Comparison of ENCODE assay signal across 20 cellular contexts in the genomic region with DNA sequence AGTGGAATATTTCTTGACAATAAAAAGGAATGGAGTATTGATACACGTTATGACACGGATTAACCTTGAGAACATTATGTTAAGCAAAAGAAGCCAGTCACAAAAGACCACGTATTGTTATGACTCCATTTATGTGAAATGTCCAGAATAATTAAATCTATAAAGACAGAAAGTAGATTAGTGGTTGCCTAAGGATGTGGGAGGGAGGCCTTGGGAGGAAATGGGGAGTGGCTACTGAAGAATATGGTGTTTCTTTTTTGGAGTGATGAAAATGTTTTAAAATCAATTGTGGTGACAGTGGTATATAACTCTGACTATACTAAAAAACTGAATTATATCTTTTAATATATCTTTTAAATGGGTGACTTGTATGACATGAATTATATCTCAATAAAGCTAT. TPM values are rescaled to one million over a fixed set of nuclear protein-coding genes. Genes with fewer than 3 reads are reported as not detected.
DNase-seq lines count a peak whose midpoint lies in the region; ATAC-seq and TF ChIP-seq lines count a peak whose summit lies in the region.
"Had no signal": no experiment of that assay in that cellular context is flagged by ENCODE, and none has a peak within 500 bp of the region (broad histone marks: within the 10 kb centered on the region; RNA-seq: fewer than 3 reads in every experiment).

No MANE protein-coding gene starts in this region.

- H3K4me1 Mint-ChIP-seq in activated naive CD8-positive, alpha-beta T cell treated with anti-CD3 and anti-CD28 coated beads, Interleukin-2, amount 10 ng/mL, durations not matched to agents 7 days and 5 days: peaks cover 30% of the 10 kb centered on the region
- H3K4me1 Mint-ChIP-seq in activated naive CD8-positive, alpha-beta T cell treated with anti-CD3 and anti-CD28 coated beads for 36 hours: peaks cover 50% of the 10 kb centered on the region
- peaks cover 40% of the 10 kb centered on the region for H3K4me1 Mint-ChIP-seq in activated naive CD8-positive, alpha-beta T cell treated with anti-CD3 and anti-CD28 coated beads, Interleukin-2, amount 50 U/mL, for 24 hours
- peaks cover 70% of the 10 kb centered on the region for H3K4me1 Mint-ChIP-seq in activated CD4-positive, alpha-beta memory T cell treated with anti-CD3 and anti-CD28 coated beads for 36 hours (ENCODE audit: low read depth)

- ATAC-seq in activated naive CD8-positive, alpha-beta T cell treated with anti-CD3 and anti-CD28 coated beads, Interleukin-2, amount 10 ng/mL, durations not matched to agents 7 days and 5 days (ENCODE audit: low read depth): no peak
- no peak for ATAC-seq in activated naive CD8-positive, alpha-beta T cell treated with anti-CD3 and anti-CD28 coated beads, Interleukin-2, amount 50 U/mL, for 24 hours
- ATAC-seq in GM19397 (IDR thresholded peaks at IDR 0.05; ENCODE audit: unreplicated experiment): no peak
- ATAC-seq: GM12878 had no signal

- peak overlapping the region; percentile 8 for H3K4me3 Mint-ChIP-seq in activated naive CD8-positive, alpha-beta T cell treated with anti-CD3 and anti-CD28 coated beads, Interleukin-2, amount 10 ng/mL, durations not matched to agents 7 days and 5 days
- H3K4me3 Mint-ChIP-seq in activated naive CD8-positive, alpha-beta T cell treated with anti-CD3 and anti-CD28 coated beads for 36 hours: no peak overlapping the region
- no peak overlapping the region for H3K4me3 Mint-ChIP-seq in activated naive CD8-positive, alpha-beta T cell treated with anti-CD3 and anti-CD28 coated beads, Interleukin-2, amount 50 U/mL, for 24 hours
- no peak overlapping the region for H3K4me3 Mint-ChIP-seq in activated CD4-positive, alpha-beta memory T cell treated with anti-CD3 and anti-CD28 coated beads for 36 hours
- H3K4me3 Mint-ChIP-seq: HFFc6 had no signal

- peaks cover 3% of the 10 kb centered on the region for H3K9me3 Mint-ChIP-seq in activated naive CD8-positive, alpha-beta T cell treated with anti-CD3 and anti-CD28 coated beads, Interleukin-2, amount 10 ng/mL, durations not matched to agents 7 days and 5 days
- no peaks in the 10 kb centered on the region for H3K9me3 Mint-ChIP-seq in activated naive CD8-positive, alpha-beta T cell treated with anti-CD3 and anti-CD28 coated beads for 36 hours
- H3K9me3 Mint-ChIP-seq in activated naive CD8-positive, alpha-beta T cell treated with anti-CD3 and anti-CD28 coated beads, Interleukin-2, amount 50 U/mL, for 24 hours: no peaks in the 10 kb centered on the region
- no peaks in the 10 kb centered on the region for H3K9me3 Mint-ChIP-seq in activated CD4-positive, alpha-beta memory T cell treated with anti-CD3 and anti-CD28 coated beads for 36 hours
- H3K9me3 Mint-ChIP-seq: CD8-positive, alpha-beta memory T cell had no signal

- DNase-seq in activated naive CD8-positive, alpha-beta T cell treated with anti-CD3 and anti-CD28 coated beads, Interleukin-2, amount 10 ng/mL, durations not matched to agents 7 days and 5 days: no peak
- DNase-seq in activated naive CD8-positive, alpha-beta T cell treated with anti-CD3 and anti-CD28 coated beads for 36 hours: no peak
- no peak for DNase-seq in activated naive CD8-positive, alpha-beta T cell treated with anti-CD3 and anti-CD28 coated beads, Interleukin-2, amount 50 U/mL, for 24 hours
- no peak for DNase-seq in activated CD4-positive, alpha-beta memory T cell treated with anti-CD3 and anti-CD28 coated beads for 36 hours
- DNase-seq: ACHN; BE2C; C1 segment of cervical spinal cord; CD4-positive, CD25-positive, alpha-beta regulatory T cell; CD8-positive, alpha-beta memory T cell; COR-L47; DMS 273 treated with DMSO at 0.1 percent for 48 hours; DMS53; DND-41; EL; GM23248; HFFc6 had no signal

- no peaks in the 10 kb centered on the region for H3K27me3 Mint-ChIP-seq in activated naive CD8-positive, alpha-beta T cell treated with anti-CD3 and anti-CD28 coated beads, Interleukin-2, amount 10 ng/mL, durations not matched to agents 7 days and 5 days
- no peaks in the 10 kb centered on the region for H3K27me3 Mint-ChIP-seq in activated naive CD8-positive, alpha-beta T cell treated with anti-CD3 and anti-CD28 coated beads for 36 hours
- no peaks in the 10 kb centered on the region for H3K27me3 Mint-ChIP-seq in activated naive CD8-positive, alpha-beta T cell treated with anti-CD3 and anti-CD28 coated beads, Interleukin-2, amount 50 U/mL, for 24 hours
- H3K27me3 Mint-ChIP-seq in activated CD4-positive, alpha-beta memory T cell treated with anti-CD3 and anti-CD28 coated beads for 36 hours: no peaks in the 10 kb centered on the region
- H3K27me3 Mint-ChIP-seq: CD4-positive, CD25-positive, alpha-beta regulatory T cell; CD8-positive, alpha-beta memory T cell had no signal

- peaks cover 60% of the 10 kb centered on the region for H3K36me3 Mint-ChIP-seq in activated naive CD8-positive, alpha-beta T cell treated with anti-CD3 and anti-CD28 coated beads, Interleukin-2, amount 10 ng/mL, durations not matched to agents 7 days and 5 days
- H3K36me3 Mint-ChIP-seq in activated naive CD8-positive, alpha-beta T cell treated with anti-CD3 and anti-CD28 coated beads for 36 hours: peaks cover 38% of the 10 kb centered on the region
- peaks cover 37% of the 10 kb centered on the region for H3K36me3 Mint-ChIP-seq in activated naive CD8-positive, alpha-beta T cell treated with anti-CD3 and anti-CD28 coated beads, Interleukin-2, amount 50 U/mL, for 24 hours (ENCODE audit: low read depth)
- H3K36me3 Mint-ChIP-seq in activated CD4-positive, alpha-beta memory T cell treated with anti-CD3 and anti-CD28 coated beads for 36 hours: peaks cover 23% of the 10 kb centered on the region

- H3K27ac Mint-ChIP-seq in activated naive CD8-positive, alpha-beta T cell treated with anti-CD3 and anti-CD28 coated beads, Interleukin-2, amount 10 ng/mL, durations not matched to agents 7 days and 5 days: no peak overlapping the region
- no peak overlapping the region for H3K27ac Mint-ChIP-seq in activated naive CD8-positive, alpha-beta T cell treated with anti-CD3 and anti-CD28 coated beads for 36 hours
- H3K27ac Mint-ChIP-seq in activated naive CD8-positive, alpha-beta T cell treated with anti-CD3 and anti-CD28 coated beads, Interleukin-2, amount 50 U/mL, for 24 hours: peak overlapping the region; percentile 36
- no peak overlapping the region for H3K27ac Mint-ChIP-seq in activated CD4-positive, alpha-beta memory T cell treated with anti-CD3 and anti-CD28 coated beads for 36 hours
- H3K27ac Mint-ChIP-seq: CD4-positive, CD25-positive, alpha-beta regulatory T cell; HFFc6 had no signal

- peaks cover 8 to 12% of the 10 kb centered on the region in 2 experiments; a peak in 2 of 3 replicates for H3K36me3 ChIP-seq in HEK293 (ENCODE audit: control insufficient read depth in 2 of 2, insufficient read depth in 1 of 2, low read length in 2 of 2)

- no peak overlapping the region for H3K27ac ChIP-seq in HEK293 (ENCODE audit: extremely low read depth, low read depth, low read length)
- H3K27ac ChIP-seq: GM23248, HL-60 had no signal

- H3K4me3 ChIP-seq in HEK293 (ENCODE audit: low read depth, low read length): no peak overlapping the region
- H3K4me3 ChIP-seq: GM12878, GM23248 had no signal

- peaks cover 18% of the 10 kb centered on the region for H3K4me1 ChIP-seq in HEK293 (ENCODE audit: control insufficient read depth, insufficient read depth, low read length)
- H3K4me1 ChIP-seq: BE2C had no signal

- intact Hi-C loops in activated CD4-positive, alpha-beta memory T cell treated with anti-CD3 and anti-CD28 coated beads for 36 hours (cut with micrococcal nuclease): no loop called here

- no peak for TF ChIP-seq CTCF in HEK293 (tag by site-specific recombination; IDR thresholded peaks at IDR 0.05)

- H3K9me3 ChIP-seq in HEK293 (ENCODE audit: control insufficient read depth, insufficient read depth, low read depth, low read length): no peaks in the 10 kb centered on the region
- H3K9me3 ChIP-seq: BE2C had no signal

- POLR2A ChIA-PET in activated naive CD8-positive, alpha-beta T cell treated with anti-CD3 and anti-CD28 coated beads, Interleukin-2, amount 10 ng/mL, durations not matched to agents 7 days and 5 days (lab: Charles Lee): no interaction called here
- POLR2A ChIA-PET in HEK293 (lab: Yijun Ruan, JAX): no interaction called here
- POLR2A ChIA-PET in activated CD4-positive, alpha-beta memory T cell treated with anti-CD3 and anti-CD28 coated beads for 36 hours (lab: Charles Lee): no interaction called here

- CTCF ChIA-PET in HEK293 (lab: Yijun Ruan, JAX): no interaction called here
- CTCF ChIA-PET in activated CD4-positive, alpha-beta memory T cell treated with anti-CD3 and anti-CD28 coated beads for 36 hours (lab: Charles Lee): no interaction called here

TF ChIP-seq in HEK293, 187 proteins besides CTCF, POLR2A, EP300 and RAD21 (continues in another document):
- TF ChIP-seq OVOL3 (tag by site-specific recombination; IDR thresholded peaks at IDR 0.05) (0 out of 2 replicates have a peak, but pooled peaks have one; percentile 8), ZNF785 (tag by site-specific recombination; IDR thresholded peaks at IDR 0.05) (no peak), ZBTB1 (tag by site-specific recombination; IDR thresholded peaks at IDR 0.05) (no peak)

RNA-seq across cellular contexts. Expression of gene TRPC4AP, which starts 30.1 kb away (rescaled TPM):
- total RNA-seq in activated naive CD8-positive, alpha-beta T cell treated with anti-CD3 and anti-CD28 coated beads, Interleukin-2, amount 10 ng/mL, durations not matched to agents 7 days and 5 days: 10 to 100 TPM; 59.9 to 60.6 TPM
- 10 to 100 TPM; 39.6 to 43.1 TPM for total RNA-seq in activated naive CD8-positive, alpha-beta T cell treated with anti-CD3 and anti-CD28 coated beads for 36 hours
- total RNA-seq in activated CD4-positive, alpha-beta memory T cell treated with anti-CD3 and anti-CD28 coated beads for 36 hours: 10 to 100 TPM; 45.8 to 48.3 TPM
